In the genomic region with DNA sequence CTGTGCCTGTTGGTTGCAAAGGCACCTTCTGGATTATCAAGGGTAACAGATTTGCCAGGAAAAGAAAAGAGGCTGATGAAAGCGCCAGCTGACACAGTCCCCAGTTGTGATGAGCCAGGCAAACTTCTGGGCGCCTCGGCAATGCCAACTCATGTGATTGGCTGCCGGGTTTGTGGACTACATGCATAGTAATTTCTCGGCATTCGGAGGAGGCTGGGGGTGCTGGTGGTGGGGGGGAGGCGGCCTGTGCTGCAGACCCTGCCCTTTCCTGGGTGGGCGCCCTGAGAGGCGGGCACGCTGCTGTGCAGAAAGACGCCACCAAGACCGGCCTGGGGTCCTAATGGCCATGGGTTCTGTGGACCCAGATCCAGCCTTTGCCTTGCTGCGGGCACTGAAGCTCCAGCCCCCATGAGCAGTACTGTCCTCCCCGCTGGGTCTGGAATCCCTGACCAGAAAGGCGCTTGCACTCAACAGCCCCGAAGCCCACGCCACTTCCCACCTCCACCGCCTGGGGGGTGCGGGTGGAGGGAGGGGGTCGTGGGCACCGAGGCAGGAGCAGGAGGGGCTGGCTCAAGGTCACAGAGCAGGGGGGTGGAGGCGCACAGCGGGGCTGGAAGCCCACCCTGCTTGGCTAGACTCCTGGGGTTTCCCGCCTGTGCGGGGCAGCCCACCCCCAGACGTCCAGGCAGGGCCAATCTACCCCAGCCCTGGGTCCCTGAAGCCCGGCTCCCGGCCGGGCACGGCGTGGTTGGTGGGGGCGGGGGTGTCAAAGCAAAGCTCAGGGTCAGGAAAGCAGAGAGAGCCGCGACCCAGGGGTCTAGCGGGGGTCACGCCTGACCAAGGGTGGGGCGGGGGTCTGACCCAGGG, we compare ENCODE assay signal across 9 cellular contexts. TPM values are rescaled to one million over a fixed set of nuclear protein-coding genes. Genes with fewer than 3 reads are reported as not detected.
DNase-seq lines count a peak whose midpoint lies in the region; ATAC-seq, FAIRE-seq and TF ChIP-seq lines count a peak whose summit lies in the region.
"Had no signal": no experiment of that assay in that cellular context is flagged by ENCODE, and none has a peak within 500 bp of the region (broad histone marks: within the 10 kb centered on the region; RNA-seq: fewer than 3 reads in every experiment).

No MANE protein-coding gene starts in this region.

- peaks cover 7% of the 10 kb centered on the region for H3K27me3 Mint-ChIP-seq in activated naive CD8-positive, alpha-beta T cell
- peaks cover 43% of the 10 kb centered on the region for H3K27me3 Mint-ChIP-seq in activated naive CD8-positive, alpha-beta T cell treated with anti-CD3 and anti-CD28 coated beads for 36 hours

- TF ChIP-seq EP300 in upper lobe of left lung (IDR thresholded peaks at IDR 0.05), result no peak

- intact Hi-C loops in breast epithelium (cut with DNase I; ENCODE audit: low total_unique reads), result loop anchor here (2.0 kb wide), 1 partner anchor 27 kb away; no protein-coding TSS in a partner anchor

- H3K9me3 Mint-ChIP-seq in activated naive CD8-positive, alpha-beta T cell (ENCODE audit: low read depth), result peaks cover 8% of the 10 kb centered on the region
- peaks cover 5% of the 10 kb centered on the region for H3K9me3 Mint-ChIP-seq in activated naive CD8-positive, alpha-beta T cell treated with anti-CD3 and anti-CD28 coated beads for 36 hours

- no peak for TF ChIP-seq CTCF in breast epithelium (IDR thresholded peaks at IDR 0.05)
- TF ChIP-seq CTCF in upper lobe of left lung (IDR thresholded peaks at IDR 0.05), result no peak

- H3K4me3 ChIP-seq in breast epithelium (peak overlapping the region; percentile 33 to 70 (median 67)), upper lobe of left lung (peak overlapping the region in 3 of 4 donors; percentile 30 to 44 (median 43))

- H3K4me3 Mint-ChIP-seq in activated naive CD8-positive, alpha-beta T cell, result peak overlapping the region; percentile 72
- no peak overlapping the region for H3K4me3 Mint-ChIP-seq in activated naive CD8-positive, alpha-beta T cell treated with anti-CD3 and anti-CD28 coated beads for 36 hours

- H3K36me3 ChIP-seq in breast epithelium (no peaks in the 10 kb centered on the region), upper lobe of left lung (no peaks in the 10 kb centered on the region)

- H3K27ac Mint-ChIP-seq in activated naive CD8-positive, alpha-beta T cell, result no peak overlapping the region
- no peak overlapping the region for H3K27ac Mint-ChIP-seq in activated naive CD8-positive, alpha-beta T cell treated with anti-CD3 and anti-CD28 coated beads for 36 hours

- FAIRE-seq in RCC 7860 (lab: Jason Lieb, UNC), result no peak
- FAIRE-seq: bronchial epithelial cell had no signal

- WGBS in upper lobe of left lung, 2 donors, result 5 to 6% methylated on average over 10 to 22 of the region's 37 CpGs

- H3K27me3 ChIP-seq in breast epithelium (peaks cover 0 to 4% of the 10 kb centered on the region in 2 donors), upper lobe of left lung (peaks cover 0 to 30% (median 21%) of the 10 kb centered on the region in 4 donors)

- peaks cover 5% of the 10 kb centered on the region for H3K36me3 Mint-ChIP-seq in activated naive CD8-positive, alpha-beta T cell
- H3K36me3 Mint-ChIP-seq in activated naive CD8-positive, alpha-beta T cell treated with anti-CD3 and anti-CD28 coated beads for 36 hours, result no peaks in the 10 kb centered on the region

- DNase-seq in activated naive CD8-positive, alpha-beta T cell treated with anti-CD3 and anti-CD28 coated beads for 36 hours, result no peak
- DNase-seq in breast epithelium (ENCODE audit: low spot score in 2 of 2) (no peak), left kidney (ENCODE audit: low read depth, low spot score) (peak; percentile 47), upper lobe of left lung (no peak), NCI-H510A (lab: John Stamatoyannopoulos, UW) (no peak), RCC 7860 (ENCODE audit: low spot score) (no peak)

- ATAC-seq in upper lobe of left lung (ENCODE audit: low FRiP score in 2 of 2), result no peak
- no peak for ATAC-seq in HG03139 (IDR thresholded peaks at IDR 0.05; ENCODE audit: unreplicated experiment)

- H3K27ac ChIP-seq in breast epithelium, result no peak overlapping the region
- H3K27ac ChIP-seq in upper lobe of left lung, result no peak overlapping the region

- H3K9me3 ChIP-seq in breast epithelium (peaks cover 4 to 7% of the 10 kb centered on the region in 2 donors), upper lobe of left lung (peaks cover 4 to 8% (median 5%) of the 10 kb centered on the region in 4 donors)

- H3K4me1 ChIP-seq in breast epithelium (no peaks in the 10 kb centered on the region), upper lobe of left lung (peaks cover 9 to 33% (median 12%) of the 10 kb centered on the region in 4 donors)

- no peak for TF ChIP-seq POLR2A in breast epithelium (IDR thresholded peaks at IDR 0.05)
- no peak for TF ChIP-seq POLR2A in upper lobe of left lung (IDR thresholded peaks at IDR 0.05)

- peaks cover 4% of the 10 kb centered on the region for H3K4me1 Mint-ChIP-seq in activated naive CD8-positive, alpha-beta T cell (ENCODE audit: low read depth)
- no peaks in the 10 kb centered on the region for H3K4me1 Mint-ChIP-seq in activated naive CD8-positive, alpha-beta T cell treated with anti-CD3 and anti-CD28 coated beads for 36 hours

RNA-seq across cellular contexts. Expression of a gene that starts 1.0 kb away (rescaled TPM):
- total RNA-seq in activated naive CD8-positive, alpha-beta T cell treated with anti-CD3 and anti-CD28 coated beads for 36 hours, result under 1 TPM in 1 of 2 experiments, not detected in 1; 0.16 TPM
- total RNA-seq in breast epithelium (1 to 10 TPM in 2 of 3 donors, under 1 TPM in 1; 0.64 to 3.7 (median 3.6) TPM), upper lobe of left lung (1 to 10 TPM in 1 of 6 donors, under 1 TPM in 2, not detected in 3; 0.15 to 1.3 (median 0.81) TPM)

RNA-seq across cellular contexts. Expression of a gene that starts 17.6 kb away (rescaled TPM):
- under 1 TPM; 0.36 to 0.45 TPM for total RNA-seq in activated naive CD8-positive, alpha-beta T cell treated with anti-CD3 and anti-CD28 coated beads for 36 hours
- total RNA-seq in breast epithelium, result 1 to 10 TPM; 1.6 to 7.8 (median 4.3) TPM
- total RNA-seq in upper lobe of left lung, result 1 to 10 TPM; 3.5 to 7.7 (median 7.1) TPM

RNA-seq across cellular contexts. Expression of a gene that starts 19.7 kb away (rescaled TPM):
- 10 to 100 TPM; 50.5 to 52.1 TPM for total RNA-seq in activated naive CD8-positive, alpha-beta T cell treated with anti-CD3 and anti-CD28 coated beads for 36 hours
- total RNA-seq in breast epithelium (10 to 100 TPM; 23.8 to 36.1 (median 27.2) TPM), upper lobe of left lung (10 to 100 TPM; 12.6 to 48.2 (median 30.6) TPM)
